ENCODE assay signal across 8 cellular contexts in genomic region chr5:140966293-140967225, GRCh38. TPM values are rescaled to one million over a fixed set of nuclear protein-coding genes. Genes with fewer than 3 reads are reported as not detected.
DNase-seq lines count a peak whose midpoint lies in the region; ATAC-seq and FAIRE-seq lines count a peak whose summit lies in the region.

A gene with protein sequence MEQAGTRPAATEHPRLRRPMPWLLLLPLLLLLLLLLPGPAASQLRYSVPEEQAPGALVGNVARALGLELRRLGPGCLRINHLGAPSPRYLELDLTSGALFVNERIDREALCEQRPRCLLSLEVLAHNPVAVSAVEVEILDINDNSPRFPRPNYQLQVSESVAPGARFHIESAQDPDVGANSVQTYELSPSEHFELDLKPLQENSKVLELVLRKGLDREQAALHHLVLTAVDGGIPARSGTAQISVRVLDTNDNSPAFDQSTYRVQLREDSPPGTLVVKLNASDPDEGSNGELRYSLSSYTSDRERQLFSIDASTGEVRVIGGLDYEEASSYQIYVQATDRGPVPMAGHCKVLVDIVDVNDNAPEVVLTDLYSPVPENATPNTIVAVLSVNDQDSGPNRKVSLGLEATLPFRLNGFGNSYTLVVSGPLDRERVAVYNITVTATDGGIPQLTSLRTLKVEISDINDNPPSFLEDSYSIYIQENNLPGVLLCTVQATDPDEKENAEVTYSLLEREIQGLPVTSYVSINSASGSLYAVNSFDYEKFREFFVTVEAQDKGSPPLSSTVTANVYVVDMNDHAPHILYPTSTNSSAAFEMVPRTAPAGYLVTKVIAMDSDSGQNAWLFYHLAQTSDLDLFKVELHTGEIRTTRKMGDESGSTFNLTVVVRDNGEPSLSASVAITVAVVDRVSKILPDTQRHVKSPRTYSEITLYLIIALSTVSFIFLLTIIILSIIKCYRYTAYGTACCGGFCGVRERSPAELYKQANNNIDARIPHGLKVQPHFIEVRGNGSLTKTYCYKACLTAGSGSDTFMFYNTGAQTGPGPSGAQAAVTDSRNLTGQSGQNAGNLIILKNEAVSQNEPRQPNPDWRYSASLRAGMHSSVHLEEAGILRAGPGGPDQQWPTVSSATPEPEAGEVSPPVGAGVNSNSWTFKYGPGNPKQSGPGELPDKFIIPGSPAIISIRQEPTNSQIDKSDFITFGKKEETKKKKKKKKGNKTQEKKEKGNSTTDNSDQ (plus strand): TSS chr5:140966476. CDS start chr5:140966767, 291 bp downstream.

- H3K4me1 ChIP-seq in HUES6 (ENCODE audit: control insufficient read depth, insufficient read depth, low read length): peaks cover 34% of the 10 kb centered on the region
- peaks cover 5% of the 10 kb centered on the region for H3K4me1 ChIP-seq in neuron (ENCODE audit: insufficient read depth, low read length)

- no peaks in the 10 kb centered on the region for H3K9me3 Mint-ChIP-seq in activated naive CD8-positive, alpha-beta T cell treated with anti-CD3 and anti-CD28 coated beads, Interleukin-2, amount 50 U/mL, for 24 hours

- no peak within 1 kb of the TSS for H3K4me3 Mint-ChIP-seq in activated naive CD8-positive, alpha-beta T cell treated with anti-CD3 and anti-CD28 coated beads, Interleukin-2, amount 50 U/mL, for 24 hours

- no peaks in the 10 kb centered on the region for H3K36me3 ChIP-seq in HUES6 (ENCODE audit: control insufficient read depth, insufficient read depth, low read length)
- H3K36me3 ChIP-seq in neuron (ENCODE audit: insufficient read depth, low read length): no peaks in the 10 kb centered on the region

- peaks cover 26% of the 10 kb centered on the region for H3K27me3 ChIP-seq in HUES6 (ENCODE audit: control insufficient read depth, insufficient read depth, low read length)
- H3K27me3 ChIP-seq in neuron (ENCODE audit: insufficient read depth, low read length): no peaks in the 10 kb centered on the region

- H3K9me3 ChIP-seq in HUES6 (ENCODE audit: control insufficient read depth, insufficient read depth, low read depth, low read length) (no peaks in the 10 kb centered on the region), neuron (ENCODE audit: low read length) (peaks cover 6% of the 10 kb centered on the region)

- H2AFZ ChIP-seq in neuron (ENCODE audit: low read depth, low read length): peak within 1 kb of the TSS; percentile 51

- peaks cover 2% of the 10 kb centered on the region for H3K4me1 Mint-ChIP-seq in activated naive CD8-positive, alpha-beta T cell treated with anti-CD3 and anti-CD28 coated beads, Interleukin-2, amount 50 U/mL, for 24 hours

- no peaks in the 10 kb centered on the region for H3K36me3 Mint-ChIP-seq in activated naive CD8-positive, alpha-beta T cell treated with anti-CD3 and anti-CD28 coated beads, Interleukin-2, amount 50 U/mL, for 24 hours (ENCODE audit: low read depth)

- peaks cover 37% of the 10 kb centered on the region for H3K27me3 Mint-ChIP-seq in activated naive CD8-positive, alpha-beta T cell treated with anti-CD3 and anti-CD28 coated beads, Interleukin-2, amount 50 U/mL, for 24 hours

- H3K27ac ChIP-seq in HUES6 (ENCODE audit: low read depth, low read length): no peak within 1 kb of the TSS

- no peak within 1 kb of the TSS for H3K27ac Mint-ChIP-seq in activated naive CD8-positive, alpha-beta T cell treated with anti-CD3 and anti-CD28 coated beads, Interleukin-2, amount 50 U/mL, for 24 hours

- DNase-seq in SHP77 treated with DMSO at 0.1 percent for 48 hours (lab: John Stamatoyannopoulos, UW): peak; percentile 17
- DNase-seq in frontal cortex (ENCODE audit: low spot score in 2 of 2): peak; percentile 48 to 52
- DNase-seq in activated naive CD8-positive, alpha-beta T cell treated with anti-CD3 and anti-CD28 coated beads, Interleukin-2, amount 50 U/mL, for 24 hours: no peak
- no peak for DNase-seq in ACHN
- no peak for DNase-seq in activated gamma-delta T cell treated with Interleukin-2 at 50 U/mL for 16 hours

- no peak for ATAC-seq in HG02870 (IDR thresholded peaks at IDR 0.05; ENCODE audit: unreplicated experiment)
- ATAC-seq in activated naive CD8-positive, alpha-beta T cell treated with anti-CD3 and anti-CD28 coated beads, Interleukin-2, amount 50 U/mL, for 24 hours: no peak

- FAIRE-seq in frontal cortex (lab: Jason Lieb, UNC): no peak

- H3K4me3 ChIP-seq in HUES6 (ENCODE audit: low read depth, low read length) (peak within 1 kb of the TSS; percentile 94), neuron (ENCODE audit: low read length) (peak within 1 kb of the TSS; percentile 42)

- in situ Hi-C loops in ACHN (cut with HindIII; ENCODE audit: low pct_ligation_motif_present, low pct_unique_long_range_greater_than_20kb, low sequenced_read_pairs): no loop called here

- peak within 1 kb of the TSS; percentile 80 for H3K9ac ChIP-seq in HUES6 (ENCODE audit: low read length)

RNA-seq across cellular contexts. Expression of the gene that starts here (rescaled TPM):
- total RNA-seq in frontal cortex: 29.8 TPM

Comparison
In these comparisons a context has a peak if more than half of its experiments do, and no peak if none do; other contexts are left out.
1. DNase-seq: peak in SHP77 treated with DMSO at 0.1 percent for 48 hours (single experiment) and frontal cortex (2 of 2); none in activated naive CD8-positive, alpha-beta T cell treated with anti-CD3 and anti-CD28 coated beads, Interleukin-2, amount 50 U/mL, for 24 hours (single experiment), ACHN (single experiment) and activated gamma-delta T cell treated with Interleukin-2 at 50 U/mL for 16 hours (single experiment).